ENCODE assay signal across 12 cellular contexts in genomic region chr11:70159612-70160570, GRCh38. TPM values are rescaled to one million over a fixed set of nuclear protein-coding genes. Genes with fewer than 3 reads are reported as not detected.
A peak's percentile ranks its signal among the peaks of the same experiment; 100 is the strongest.
DNase-seq lines count a peak whose midpoint lies in the region.
"Had no signal": no experiment of that assay in that cellular context is flagged by ENCODE, and none has a peak within 500 bp of the region (broad histone marks: within the 10 kb centered on the region; RNA-seq: fewer than 3 reads in every experiment).

No MANE protein-coding gene starts in this region.

- no peaks in the 10 kb centered on the region for H3K27me3 ChIP-seq in H7 (ENCODE audit: control insufficient read depth, insufficient read depth, low read length)

- peaks cover 2% of the 10 kb centered on the region for H3K27me3 Mint-ChIP-seq in activated naive CD4-positive, alpha-beta T cell treated with anti-CD3 and anti-CD28 coated beads, Interleukin-2, amount 10 ng/mL, durations not matched to agents 7 days and 5 days

- no peaks in the 10 kb centered on the region for H3K4me1 Mint-ChIP-seq in activated naive CD4-positive, alpha-beta T cell treated with anti-CD3 and anti-CD28 coated beads, Interleukin-2, amount 10 ng/mL, durations not matched to agents 7 days and 5 days

- no peak overlapping the region for H3K4me3 Mint-ChIP-seq in activated naive CD4-positive, alpha-beta T cell treated with anti-CD3 and anti-CD28 coated beads, Interleukin-2, amount 10 ng/mL, durations not matched to agents 7 days and 5 days
- H3K4me3 Mint-ChIP-seq: mesothelial cell of epicardium had no signal

- CTCF ChIA-PET in activated naive CD4-positive, alpha-beta T cell treated with anti-CD3 and anti-CD28 coated beads, Interleukin-2, amount 10 ng/mL, durations not matched to agents 7 days and 5 days (lab: Charles Lee), result no interaction called here

- DNase-seq in A172 (ENCODE audit: low spot score), result peak; percentile 99
- peak; percentile 59 for DNase-seq in H7
- peak; percentile 29 for DNase-seq in amniotic stem cell (lab: John Stamatoyannopoulos, UW)
- peak; percentile 72 for DNase-seq in kidney tubule cell (ENCODE audit: low spot score)
- no peak for DNase-seq in stimulated activated CD4-positive, alpha-beta T cell treated with anti-CD3 and anti-CD28 coated beads, Interleukin-12 subunit alpha, Interleukin-12 subunit beta, amount 100 ng/mL, for 4 hours
- no peak for DNase-seq in MV-4-11 (lab: John Stamatoyannopoulos, UW)
- no peak for DNase-seq in activated naive CD4-positive, alpha-beta T cell treated with anti-CD3 and anti-CD28 coated beads, Interleukin-2, amount 10 ng/mL, durations not matched to agents 7 days and 5 days
- DNase-seq in DMS153 (lab: John Stamatoyannopoulos, UW), result no peak
- DNase-seq: anterior cingulate cortex, Karpas-422, NCI-H526 had no signal

- H3K36me3 Mint-ChIP-seq in activated naive CD4-positive, alpha-beta T cell treated with anti-CD3 and anti-CD28 coated beads, Interleukin-2, amount 10 ng/mL, durations not matched to agents 7 days and 5 days, result no peaks in the 10 kb centered on the region
- H3K36me3 Mint-ChIP-seq: mesothelial cell of epicardium had no signal

- no peaks in the 10 kb centered on the region for H3K36me3 ChIP-seq in H7 (replicated peaks; ENCODE audit: control insufficient read depth, insufficient read depth, low read length)

- no peak overlapping the region for H3K4me3 ChIP-seq in H7 (ENCODE audit: insufficient read depth, low read depth, low read length)

- no peaks in the 10 kb centered on the region for H3K9me3 Mint-ChIP-seq in activated naive CD4-positive, alpha-beta T cell treated with anti-CD3 and anti-CD28 coated beads, Interleukin-2, amount 10 ng/mL, durations not matched to agents 7 days and 5 days
- H3K9me3 Mint-ChIP-seq: mesothelial cell of epicardium had no signal

- no peak overlapping the region for H3K27ac Mint-ChIP-seq in activated naive CD4-positive, alpha-beta T cell treated with anti-CD3 and anti-CD28 coated beads, Interleukin-2, amount 10 ng/mL, durations not matched to agents 7 days and 5 days
- H3K27ac Mint-ChIP-seq: mesothelial cell of epicardium had no signal

RNA-seq across cellular contexts. Expression of gene FADD, which starts 43.2 kb away (rescaled TPM):
- total RNA-seq in A172 (2014; rRNA removed; shearing (Covaris generic)), result 66.0 and 69.0 TPM in 2 replicates
- 100 and 101 TPM in 2 replicates for total RNA-seq in H7 (2014; rRNA removed; shearing (Covaris generic))

Comparison
In these comparisons a context has a peak if more than half of its experiments do, and no peak if none do; other contexts are left out.
1. DNase-seq: peak in A172 (single experiment), H7 (single experiment), amniotic stem cell (single experiment) and kidney tubule cell (single experiment); none in stimulated activated CD4-positive, alpha-beta T cell treated with anti-CD3 and anti-CD28 coated beads, Interleukin-12 subunit alpha, Interleukin-12 subunit beta, amount 100 ng/mL, for 4 hours (single experiment), MV-4-11 (single experiment), activated naive CD4-positive, alpha-beta T cell treated with anti-CD3 and anti-CD28 coated beads, Interleukin-2, amount 10 ng/mL, durations not matched to agents 7 days and 5 days (single experiment) and DMS153 (single experiment).